In genomic region chr14:70392676-70393075, GRCh38 we compare ENCODE assay signal across 38 cellular contexts. TPM values are rescaled to one million over a fixed set of nuclear protein-coding genes. Genes with fewer than 3 reads are reported as not detected.
"Had no signal": no experiment of that assay in that cellular context is flagged by ENCODE, and none has a peak within 500 bp of the region (broad histone marks: within the 10 kb centered on the region; RNA-seq: fewer than 3 reads in every experiment).

No MANE protein-coding gene starts in this region.

- H3K4me1 Mint-ChIP-seq: activated B cell treated with CpG ODN at 0.5 μM for 24 hours; activated naive CD8-positive, alpha-beta T cell treated with anti-CD3 and anti-CD28 coated beads, Interleukin-2, amount 10 ng/mL, durations not matched to agents 7 days and 5 days had no signal

- H3K9ac ChIP-seq: KMS-11 had no signal

- ATAC-seq: activated T-cell treated with anti-CD3 and anti-CD28 coated beads, Interleukin-2, amount 50 U/mL, for 4 hours; PC-3; Right ventricle myocardium inferior; SK-N-SH treated with all-trans-retinoic acid at 6 μM for 48 hours had no signal

- H3K4me2 ChIP-seq: KMS-11 had no signal

- H3K9me3 Mint-ChIP-seq: activated B cell treated with CpG ODN at 0.5 μM for 24 hours; central memory CD8-positive, alpha-beta T cell had no signal

- H3K4me3 Mint-ChIP-seq: activated B cell treated with CpG ODN at 0.5 μM for 24 hours; activated CD4-positive, alpha-beta memory T cell treated with anti-CD3 and anti-CD28 coated beads for 36 hours; activated naive CD8-positive, alpha-beta T cell treated with anti-CD3 and anti-CD28 coated beads, Interleukin-2, amount 10 ng/mL, durations not matched to agents 7 days and 5 days; activated T-cell treated with anti-CD3 and anti-CD28 coated beads, Interleukin-2, amount 50 U/mL, for 4 hours; central memory CD8-positive, alpha-beta T cell had no signal

- H3K27ac Mint-ChIP-seq: activated B cell treated with CpG ODN at 0.5 μM for 24 hours; activated CD4-positive, alpha-beta memory T cell treated with anti-CD3 and anti-CD28 coated beads for 36 hours; activated naive CD8-positive, alpha-beta T cell treated with anti-CD3 and anti-CD28 coated beads, Interleukin-2, amount 10 ng/mL, durations not matched to agents 7 days and 5 days had no signal

- H3K36me3 ChIP-seq: cardiac muscle cell had no signal

- H3K4me1 ChIP-seq: ascending aorta had no signal

- H3K27ac ChIP-seq: ascending aorta, cardiac muscle cell, KMS-11, RWPE1, VCaP had no signal

- H3K4me3 ChIP-seq: ascending aorta, cardiac muscle cell had no signal

- H3K9me3 ChIP-seq: ascending aorta had no signal

- H3K27me3 ChIP-seq: ascending aorta, cardiac muscle cell had no signal

- H3K27me3 Mint-ChIP-seq: activated B cell treated with CpG ODN at 0.5 μM for 24 hours; activated CD4-positive, alpha-beta memory T cell treated with anti-CD3 and anti-CD28 coated beads for 36 hours; activated naive CD8-positive, alpha-beta T cell treated with anti-CD3 and anti-CD28 coated beads, Interleukin-2, amount 10 ng/mL, durations not matched to agents 7 days and 5 days; central memory CD8-positive, alpha-beta T cell had no signal

- DNase-seq: activated B cell treated with CpG ODN at 0.5 μM for 24 hours; activated CD4-positive, alpha-beta memory T cell treated with anti-CD3 and anti-CD28 coated beads for 36 hours; activated CD4-positive, alpha-beta T cell treated with anti-CD3 and anti-CD28 coated beads for 4 hours; activated CD4-positive, alpha-beta T cell treated with anti-CD3 and anti-CD28 coated beads, Interleukin-2, amount 50 U/mL, for 1 hour; activated CD4-positive, CD25-positive, alpha-beta regulatory T cell treated with anti-CD3 and anti-CD28 coated beads, Interleukin-2, amount 50 U/mL, for 72 hours; activated CD8-positive, alpha-beta memory T cell treated with anti-CD3 and anti-CD28 coated beads, Interleukin-2, amount 50 U/mL, for 4 hours; activated effector memory CD4-positive, alpha-beta T cell treated with Interleukin-2 at 50 U/mL for 16 hours; activated naive CD4-positive, alpha-beta T cell treated with anti-CD3 and anti-CD28 coated beads, Interleukin-2, amount 50 U/mL, for 16 hours; activated naive CD8-positive, alpha-beta T cell treated with anti-CD3 and anti-CD28 coated beads, Interleukin-2, amount 10 ng/mL, durations not matched to agents 7 days and 5 days; activated T-cell treated with anti-CD3 and anti-CD28 coated beads for 4 hours; activated T-cell treated with anti-CD3 and anti-CD28 coated beads, Interleukin-2, amount 50 U/mL, for 4 hours; amygdala; MM.1S; NCI-H1092 treated with DMSO at 0.1 percent for 48 hours; NCI-H1417; NCI-H146; NCI-H187; NCI-H2029 treated with DMSO at 0.1 percent for 48 hours; NCI-H2107; NCI-H2171; NCI-H446; NCI-H510A treated with DMSO at 0.1 percent for 48 hours; NCI-H748 treated with DMSO at 0.1 percent for 48 hours; NK-92 treated with Interleukin-12 subunit alpha and Interleukin-12 subunit beta, amount 100 ng/mL, for 24 hours; PC-3; SIG-M5; T-helper 1 cell; T-helper 2 cell; T-helper 9 cell had no signal

RNA-seq across cellular contexts. Expression of gene ADAM21, which starts 59.3 kb away (rescaled TPM):
- total RNA-seq: activated naive CD8-positive, alpha-beta T cell treated with anti-CD3 and anti-CD28 coated beads, Interleukin-2, amount 10 ng/mL, durations not matched to agents 7 days and 5 days; cardiac muscle cell; SK-MEL-5 had no signal
- polyA plus RNA-seq: cardiac muscle cell had no signal
